8 cellular contexts compared by ENCODE assay signal in the genomic region with DNA sequence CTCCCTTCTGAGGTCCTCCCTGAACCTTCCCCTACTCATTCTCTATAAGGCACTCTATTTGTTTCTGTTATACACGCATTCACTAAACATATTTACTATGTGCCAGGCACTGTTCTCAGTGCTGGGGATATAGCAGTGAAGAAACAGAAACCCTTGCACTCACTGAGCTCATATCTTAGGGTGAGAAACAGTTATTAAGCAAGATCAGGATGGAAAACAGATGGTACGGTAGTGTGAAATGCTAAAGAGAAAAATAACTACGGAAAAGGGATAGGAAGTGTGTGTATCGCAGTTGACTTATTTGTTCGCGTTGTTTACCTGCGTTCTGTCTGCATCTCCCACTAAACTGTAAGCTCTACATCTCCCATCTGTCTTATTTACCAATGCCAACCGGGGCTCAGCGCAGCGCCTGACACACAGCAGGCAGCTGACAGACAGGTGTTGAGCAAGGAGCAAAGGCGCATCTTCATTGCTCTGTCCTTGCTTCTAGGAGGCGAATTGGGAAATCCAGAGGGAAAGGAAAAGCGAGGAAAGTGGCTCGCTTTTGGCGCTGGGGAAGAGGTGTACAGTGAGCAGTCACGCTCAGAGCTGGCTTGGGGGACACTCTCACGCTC. TPM values are rescaled to one million over a fixed set of nuclear protein-coding genes. Genes with fewer than 3 reads are reported as not detected.
A peak's percentile ranks its signal among the peaks of the same experiment; 100 is the strongest.
DNase-seq lines count a peak whose midpoint lies in the region; ATAC-seq, FAIRE-seq and TF ChIP-seq lines count a peak whose summit lies in the region.

No MANE protein-coding gene starts in this region.

- H3K9me1 ChIP-seq in endothelial cell of umbilical vein (replicated peaks; ENCODE audit: control insufficient read depth, extremely low read depth, insufficient read depth, low read length), result no peaks in the 10 kb centered on the region

- intact Hi-C loops in endothelial cell of umbilical vein (cut with micrococcal nuclease), result no loop called here

- H3K9me3 ChIP-seq in endothelial cell of umbilical vein (replicated peaks; ENCODE audit: control insufficient read depth, insufficient read depth, low read length) (no peaks in the 10 kb centered on the region), neural cell (ENCODE audit: low read length) (no peaks in the 10 kb centered on the region)

- H3K4me2 ChIP-seq in endothelial cell of umbilical vein (ENCODE audit: insufficient read depth, low read length), result peak overlapping the region; percentile 73
- H3K4me2 ChIP-seq in neural cell (ENCODE audit: low read length), result peak overlapping the region; percentile 96

- peaks cover 19% of the 10 kb centered on the region for H3K4me1 ChIP-seq in endothelial cell of umbilical vein (ENCODE audit: control insufficient read depth, extremely low read depth, insufficient read depth, low read length)

- TSS peak; percentile 81 for BruUV-seq in endothelial cell of umbilical vein (replicated peaks; lab: Mats Ljungman, UMichigan)

- no peak for TF ChIP-seq EP300 in neural cell (conservative IDR thresholded peaks at IDR 0.05; ENCODE audit: poor library complexity, severe bottlenecking)

- H3K4me3 ChIP-seq in endothelial cell of umbilical vein (replicated peaks in 1 of 3; ENCODE audit: insufficient read depth in 1 of 3, low read depth in 1 of 3, low read length in 3 of 3), result peak overlapping the region; percentile 58 to 67 (median 58)
- H3K4me3 ChIP-seq in neural cell (ENCODE audit: low read length), result peak overlapping the region; percentile 93

- H3K36me3 ChIP-seq in endothelial cell of umbilical vein (ENCODE audit: control insufficient read depth in 2 of 2, extremely low read depth in 1 of 2, insufficient read depth in 2 of 2, low read length in 2 of 2) (no peaks in the 10 kb centered on the region), neural cell (ENCODE audit: insufficient read depth, low read length) (no peaks in the 10 kb centered on the region)

- no peak for TF ChIP-seq RAD21 in neural cell (conservative IDR thresholded peaks at IDR 0.05)

- no peak for TF ChIP-seq CTCF in endothelial cell of umbilical vein (IDR thresholded peaks at IDR 0.05; ENCODE audit: extremely low read depth in 1 of 2, insufficient read depth in 1 of 2, low read depth in 1 of 2, low read length in 2 of 2)
- no peak for TF ChIP-seq CTCF in neural cell (IDR thresholded peaks at IDR 0.05; ENCODE audit: poor library complexity, severe bottlenecking)

- FAIRE-seq in endothelial cell of umbilical vein (lab: Jason Lieb, UNC) (no peak), frontal cortex (lab: Jason Lieb, UNC) (no peak)

- DNase-seq in AG20443 (ENCODE audit: low spot score) (peak; percentile 43), OCI-M1 (lab: John Stamatoyannopoulos, UW) (peak; percentile 39), endothelial cell of umbilical vein (ENCODE audit: low read depth, low spot score) (no peak), NCI-H2227 (lab: John Stamatoyannopoulos, UW; ENCODE audit: unreplicated experiment) (no peak), frontal cortex (ENCODE audit: low spot score in 2 of 2) (no peak)

- no peak for TF ChIP-seq POLR2A in endothelial cell of umbilical vein (IDR thresholded peaks at IDR 0.05; ENCODE audit: low read depth, low read length)

- no peaks in the 10 kb centered on the region for H3K9me2 ChIP-seq in neural cell (ENCODE audit: insufficient read depth, low read length)

- no peak overlapping the region for H3K27ac ChIP-seq in endothelial cell of umbilical vein (ENCODE audit: insufficient read depth, low read depth, low read length)
- peak overlapping the region; percentile 3 for H3K27ac ChIP-seq in neural cell (ENCODE audit: low read length)

- H3K27me3 ChIP-seq in endothelial cell of umbilical vein (ENCODE audit: control insufficient read depth in 2 of 2, insufficient read depth in 2 of 2, low read length in 2 of 2) (no peaks in the 10 kb centered on the region), neural cell (ENCODE audit: insufficient read depth, low read depth, low read length) (no peaks in the 10 kb centered on the region)

- H2AFZ ChIP-seq in endothelial cell of umbilical vein (ENCODE audit: low read depth, low read length), result peak overlapping the region; percentile 89
- peak overlapping the region; percentile 63 for H2AFZ ChIP-seq in neural cell (ENCODE audit: low read depth, low read length)

- dilution Hi-C loops in endothelial cell of umbilical vein (cut with MboI; ENCODE audit: extremely low pct_ligation_motif_present, low sequenced_read_pairs), result no loop called here

- H3K79me2 ChIP-seq in endothelial cell of umbilical vein (ENCODE audit: control insufficient read depth, insufficient read depth, low read length) (peaks cover 28% of the 10 kb centered on the region), neural cell (replicated peaks; ENCODE audit: insufficient read depth, low read length) (peaks cover 25% of the 10 kb centered on the region)

- H4K20me1 ChIP-seq in endothelial cell of umbilical vein (replicated peaks; ENCODE audit: control insufficient read depth, extremely low read depth, insufficient read depth, low read length) (no peaks in the 10 kb centered on the region), neural cell (ENCODE audit: insufficient read depth) (no peaks in the 10 kb centered on the region)

- H3K9ac ChIP-seq in endothelial cell of umbilical vein (replicated peaks; ENCODE audit: extremely low read depth, insufficient read depth, low read length) (peak overlapping the region; percentile 79), neural cell (ENCODE audit: low read length) (peak overlapping the region; percentile 43)

- H3F3A ChIP-seq in neural cell (ENCODE audit: insufficient read depth, low read length, poor library complexity, severe bottlenecking), result no peaks in the 10 kb centered on the region

- ATAC-seq in GM21390 (IDR thresholded peaks at IDR 0.05; ENCODE audit: unreplicated experiment) (peak; percentile 3), HG02981 (IDR thresholded peaks at IDR 0.05; ENCODE audit: unreplicated experiment) (no peak)

- CTCF ChIA-PET in endothelial cell of umbilical vein (lab: Charles Lee), result interaction anchor here (1.0 to 2.6 kb wide), 10 partner anchors 11 to 300 kb away, joined by 3 to 20 read pairs (median 6); no protein-coding TSS in a partner anchor

- POLR2A ChIA-PET in endothelial cell of umbilical vein (lab: Charles Lee), result no interaction called here

TF ChIP-seq in endothelial cell of umbilical vein, 7 proteins besides CTCF, POLR2A, EP300 and RAD21 (continues in another document):
- TF ChIP-seq EZH2 (IDR thresholded peaks at IDR 0.05; ENCODE audit: borderline replicate concordance, low read depth, low read length, severe bottlenecking), result no peak
- TF ChIP-seq, protein P1, sequence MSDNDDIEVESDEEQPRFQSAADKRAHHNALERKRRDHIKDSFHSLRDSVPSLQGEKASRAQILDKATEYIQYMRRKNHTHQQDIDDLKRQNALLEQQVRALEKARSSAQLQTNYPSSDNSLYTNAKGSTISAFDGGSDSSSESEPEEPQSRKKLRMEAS (IDR thresholded peaks at IDR 0.05; ENCODE audit: insufficient read depth, insufficient read length), result no peak
- TF ChIP-seq POLR2AphosphoS5 (IDR thresholded peaks at IDR 0.05; ENCODE audit: insufficient read depth, low read depth, low read length), result no peak

TF ChIP-seq in neural cell, 6 proteins besides CTCF, POLR2A, EP300 and RAD21 (continues in another document):
- TF ChIP-seq SMC3 (conservative IDR thresholded peaks at IDR 0.05; ENCODE audit: poor library complexity), result no peak
- TF ChIP-seq MXI1 (conservative IDR thresholded peaks at IDR 0.05; ENCODE audit: poor library complexity, severe bottlenecking), result no peak
- no peak for TF ChIP-seq POLR2AphosphoS5 (IDR thresholded peaks at IDR 0.05)
- TF ChIP-seq TAF1 (IDR thresholded peaks at IDR 0.05; ENCODE audit: low read depth), result no peak

RNA-seq across cellular contexts. Expression of a gene that starts 0.6 kb away (rescaled TPM):
- total RNA-seq in endothelial cell of umbilical vein (8.6 and 9.6 TPM in 2 replicates), frontal cortex (4.5 TPM)
- polyA plus RNA-seq in endothelial cell of umbilical vein (5.8 and 5.9 TPM in 2 replicates), neural cell (1.6 and 2.8 TPM in 2 replicates)
- 5.2 TPM in 2 replicates for polyA plus RNA-seq in endothelial cell of umbilical vein (2011; cell fraction: cytosol; rRNA removed)
- 9.7 and 11.0 TPM in 2 replicates for polyA plus RNA-seq in endothelial cell of umbilical vein (2011; cell fraction: nucleus; rRNA removed)
- polyA plus RNA-seq in endothelial cell of umbilical vein (2012), result 3.0 and 3.8 TPM in 2 replicates
- polyA minus RNA-seq in endothelial cell of umbilical vein (5.7 and 11.0 TPM in 2 replicates), neural cell (2.4 and 2.9 TPM in 2 replicates)
- polyA minus RNA-seq in endothelial cell of umbilical vein (2011; cell fraction: cytosol; rRNA and poly(A)+ RNA removed), result 3.0 TPM
- 3.6 and 6.2 TPM in 2 replicates for polyA minus RNA-seq in endothelial cell of umbilical vein (2011; cell fraction: nucleus; rRNA and poly(A)+ RNA removed)

RNA-seq across cellular contexts. Expression of a gene that starts 0.7 kb away (rescaled TPM):
- total RNA-seq in endothelial cell of umbilical vein (109 TPM in 2 replicates), frontal cortex (29.3 TPM)
- polyA plus RNA-seq in endothelial cell of umbilical vein (35.4 and 45.0 TPM in 2 replicates), neural cell (24.3 and 27.8 TPM in 2 replicates)
- polyA plus RNA-seq in endothelial cell of umbilical vein (2011; cell fraction: cytosol; rRNA removed), result 33.5 and 43.8 TPM in 2 replicates
- 16.9 and 21.4 TPM in 2 replicates for polyA plus RNA-seq in endothelial cell of umbilical vein (2011; cell fraction: nucleus; rRNA removed)
- 105 and 129 TPM in 2 replicates for polyA plus RNA-seq in endothelial cell of umbilical vein (2012)
- polyA minus RNA-seq in endothelial cell of umbilical vein (23.6 and 28.8 TPM in 2 replicates), neural cell (20.4 and 24.1 TPM in 2 replicates)
- polyA minus RNA-seq in endothelial cell of umbilical vein (2011; cell fraction: cytosol; rRNA and poly(A)+ RNA removed), result 28.7 TPM
- polyA minus RNA-seq in endothelial cell of umbilical vein (2011; cell fraction: nucleus; rRNA and poly(A)+ RNA removed), result 9.7 and 10.9 TPM in 2 replicates

RNA-seq across cellular contexts. Expression of a gene that starts 46.5 kb away (rescaled TPM):
- total RNA-seq in endothelial cell of umbilical vein (0.12 TPM in 1 of 2 replicates, not detected in the other), frontal cortex (not detected)
- polyA plus RNA-seq in endothelial cell of umbilical vein (0.10 TPM in 1 of 2 replicates, not detected in the other), neural cell (not detected in 2 replicates)
- polyA plus RNA-seq in endothelial cell of umbilical vein (2011; cell fraction: cytosol; rRNA removed), result not detected in 2 replicates
- polyA plus RNA-seq in endothelial cell of umbilical vein (2011; cell fraction: nucleus; rRNA removed), result 0.06 TPM in 1 of 2 replicates, not detected in the other
- polyA plus RNA-seq in endothelial cell of umbilical vein (2012), result not detected in 2 replicates
- polyA minus RNA-seq in endothelial cell of umbilical vein (not detected in 2 replicates), neural cell (not detected in 2 replicates)
- not detected for polyA minus RNA-seq in endothelial cell of umbilical vein (2011; cell fraction: cytosol; rRNA and poly(A)+ RNA removed)
- polyA minus RNA-seq in endothelial cell of umbilical vein (2011; cell fraction: nucleus; rRNA and poly(A)+ RNA removed), result 0.29 TPM in 1 of 2 replicates, not detected in the other

Comparison
In these comparisons a context has a peak if more than half of its experiments do, and no peak if none do; other contexts are left out.
1. DNase-seq: peak in AG20443 (single experiment) and OCI-M1 (single experiment); none in endothelial cell of umbilical vein (single experiment), NCI-H2227 (single experiment) and frontal cortex (0 of 2).